Comparison of ENCODE assay signal across 25 cellular contexts in the genomic region with DNA sequence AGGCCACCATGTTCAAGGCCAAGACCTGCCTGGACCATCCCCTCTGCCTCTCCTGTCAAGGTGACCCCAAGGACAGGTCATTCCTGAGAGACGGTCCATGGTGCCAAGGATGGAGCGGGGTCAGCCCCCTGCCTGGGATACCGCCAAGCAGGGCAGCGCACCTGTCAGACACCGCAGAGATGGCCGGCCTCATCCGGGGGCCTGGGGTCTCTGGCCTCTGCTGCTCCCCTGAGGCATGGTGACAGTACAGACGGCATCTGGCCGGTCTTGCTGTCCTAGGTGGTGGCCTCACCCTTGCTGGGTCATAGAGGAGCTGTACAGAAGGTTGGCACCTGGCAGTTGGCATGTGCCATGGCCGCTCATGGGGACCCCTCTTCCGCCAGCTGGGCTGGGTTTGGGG.
"Had no signal": no experiment of that assay in that cellular context is flagged by ENCODE, and none has a peak within 500 bp of the region (broad histone marks: within the 10 kb centered on the region; RNA-seq: fewer than 3 reads in every experiment).

No MANE protein-coding gene starts in this region.

- H2AFZ ChIP-seq: hepatocyte had no signal

- DNase-seq: islet precursor cell; left ventricle myocardium inferior; naive thymus-derived CD8-positive, alpha-beta T cell; occipital lobe; retina; right cardiac atrium; stimulated activated CD4-positive, alpha-beta T cell treated with anti-CD3 and anti-CD28 coated beads, Interleukin-12 subunit alpha, Interleukin-12 subunit beta, amount 100 ng/mL, for 4 hours; stimulated activated CD4-positive, alpha-beta T cell treated with anti-CD3 and anti-CD28 coated beads, Interleukin-15, amount 100 ng/mL, for 24 hours; stimulated activated CD4-positive, alpha-beta T cell treated with anti-CD3 and anti-CD28 coated beads, Interleukin-2, amount 100 ng/mL, for 24 hours; stimulated activated CD4-positive, alpha-beta T cell treated with anti-CD3 and anti-CD28 coated beads, Interleukin-4, amount 100 ng/mL, for 1 hour; stimulated activated naive CD4-positive, alpha-beta T cell; tibial artery; uterus had no signal

- H3K36me3 ChIP-seq: ovary, uterus had no signal

- H3K4me3 ChIP-seq: hepatocyte, left ventricle myocardium inferior, ovary, prostate gland, skin epidermis, suprapubic skin, thoracic aorta, tibial artery, uterus had no signal

- ATAC-seq: naive thymus-derived CD8-positive, alpha-beta T cell; right cardiac atrium; sciatic nerve had no signal

- H3K27me3 ChIP-seq: hepatocyte, ovary, suprapubic skin, tibial artery, uterus had no signal

- H3K4me1 Mint-ChIP-seq: memory B cell, nephron, neural crest cell had no signal

- H3K4me3 Mint-ChIP-seq: memory B cell; naive thymus-derived CD8-positive, alpha-beta T cell; nephron; neural crest cell; stimulated activated naive CD8-positive, alpha-beta T cell treated with anti-CD3 and anti-CD28 coated beads, Interleukin-15, Interleukin-2, amounts not matched to agents 100 ng/mL and 50 ng/mL, for 24 hours had no signal

- H3K79me2 ChIP-seq: hepatocyte had no signal

- H3K4me2 ChIP-seq: hepatocyte had no signal

- H3K27ac Mint-ChIP-seq: memory B cell; nephron; stimulated activated naive CD8-positive, alpha-beta T cell treated with anti-CD3 and anti-CD28 coated beads, Interleukin-15, Interleukin-2, amounts not matched to agents 100 ng/mL and 50 ng/mL, for 24 hours had no signal

- H3K27me3 Mint-ChIP-seq: memory B cell; naive thymus-derived CD8-positive, alpha-beta T cell; stimulated activated naive CD8-positive, alpha-beta T cell treated with anti-CD3 and anti-CD28 coated beads, Interleukin-15, Interleukin-2, amounts not matched to agents 100 ng/mL and 50 ng/mL, for 24 hours had no signal

- H3K9me3 Mint-ChIP-seq: memory B cell; naive thymus-derived CD8-positive, alpha-beta T cell; nephron; neural crest cell; stimulated activated naive CD8-positive, alpha-beta T cell treated with anti-CD3 and anti-CD28 coated beads, Interleukin-15, Interleukin-2, amounts not matched to agents 100 ng/mL and 50 ng/mL, for 24 hours had no signal

- H3K9me3 ChIP-seq: left ventricle myocardium inferior, neutrophil, ovary, prostate gland, suprapubic skin, thoracic aorta, tibial artery, uterus had no signal

- H3K27ac ChIP-seq: hepatocyte, left ventricle myocardium inferior, neutrophil, ovary, prostate gland, skin epidermis, suprapubic skin, thoracic aorta, tibial artery, uterus had no signal

- H3K4me1 ChIP-seq: prostate gland had no signal
